ENCODE assay signal across 1 cellular context in genomic region chr20:290081-290831, GRCh38.
TF ChIP-seq lines count a peak whose summit lies in the region.

A gene with protein sequence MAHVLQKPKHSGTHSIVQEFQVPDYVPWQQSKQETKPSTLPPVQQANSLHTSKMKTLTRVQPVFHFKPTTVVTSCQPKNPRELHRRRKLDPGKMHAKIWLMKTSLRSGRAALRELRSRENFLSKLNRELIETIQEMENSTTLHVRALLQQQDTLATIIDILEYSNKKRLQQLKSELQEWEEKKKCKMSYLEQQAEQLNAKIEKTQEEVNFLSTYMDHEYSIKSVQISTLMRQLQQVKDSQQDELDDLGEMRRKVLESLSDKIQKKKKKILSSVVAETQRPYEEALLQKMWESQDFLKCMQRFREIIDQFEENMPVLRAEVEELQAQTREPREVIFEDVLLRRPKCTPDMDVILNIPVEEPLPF (minus strand): TSS chr20:290750. CDS start chr20:290610, 140 bp downstream.

TF ChIP-seq in HepG2, 621 proteins besides CTCF, POLR2A, EP300 and RAD21 (continued from another document and continues in another):
- TF ChIP-seq, protein P1, sequence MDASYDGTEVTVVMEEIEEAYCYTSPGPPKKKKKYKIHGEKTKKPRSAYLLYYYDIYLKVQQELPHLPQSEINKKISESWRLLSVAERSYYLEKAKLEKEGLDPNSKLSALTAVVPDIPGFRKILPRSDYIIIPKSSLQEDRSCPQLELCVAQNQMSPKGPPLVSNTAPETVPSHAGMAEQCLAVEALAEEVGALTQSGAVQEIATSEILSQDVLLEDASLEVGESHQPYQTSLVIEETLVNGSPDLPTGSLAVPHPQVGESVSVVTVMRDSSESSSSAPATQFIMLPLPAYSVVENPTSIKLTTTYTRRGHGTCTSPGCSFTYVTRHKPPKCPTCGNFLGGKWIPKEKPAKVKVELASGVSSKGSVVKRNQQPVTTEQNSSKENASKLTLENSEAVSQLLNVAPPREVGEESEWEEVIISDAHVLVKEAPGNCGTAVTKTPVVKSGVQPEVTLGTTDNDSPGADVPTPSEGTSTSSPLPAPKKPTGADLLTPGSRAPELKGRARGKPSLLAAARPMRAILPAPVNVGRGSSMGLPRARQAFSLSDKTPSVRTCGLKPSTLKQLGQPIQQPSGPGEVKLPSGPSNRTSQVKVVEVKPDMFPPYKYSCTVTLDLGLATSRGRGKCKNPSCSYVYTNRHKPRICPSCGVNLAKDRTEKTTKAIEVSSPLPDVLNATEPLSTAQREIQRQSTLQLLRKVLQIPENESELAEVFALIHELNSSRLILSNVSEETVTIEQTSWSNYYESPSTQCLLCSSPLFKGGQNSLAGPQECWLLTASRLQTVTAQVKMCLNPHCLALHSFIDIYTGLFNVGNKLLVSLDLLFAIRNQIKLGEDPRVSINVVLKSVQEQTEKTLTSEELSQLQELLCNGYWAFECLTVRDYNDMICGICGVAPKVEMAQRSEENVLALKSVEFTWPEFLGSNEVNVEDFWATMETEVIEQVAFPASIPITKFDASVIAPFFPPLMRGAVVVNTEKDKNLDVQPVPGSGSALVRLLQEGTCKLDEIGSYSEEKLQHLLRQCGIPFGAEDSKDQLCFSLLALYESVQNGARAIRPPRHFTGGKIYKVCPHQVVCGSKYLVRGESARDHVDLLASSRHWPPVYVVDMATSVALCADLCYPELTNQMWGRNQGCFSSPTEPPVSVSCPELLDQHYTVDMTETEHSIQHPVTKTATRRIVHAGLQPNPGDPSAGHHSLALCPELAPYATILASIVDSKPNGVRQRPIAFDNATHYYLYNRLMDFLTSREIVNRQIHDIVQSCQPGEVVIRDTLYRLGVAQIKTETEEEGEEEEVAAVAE (CRISPR knock-in tag; IDR thresholded peaks at IDR 0.05; ENCODE audit: borderline replicate concordance) = no peak; the same call in 1 of the 2 replicates
- no peak; the same call in 1 of the 2 replicates for TF ChIP-seq NFKBIZ (CRISPR knock-in tag; IDR thresholded peaks at IDR 0.05)
- TF ChIP-seq SATB2 (CRISPR knock-in tag; IDR thresholded peaks at IDR 0.05) = peak; percentile 19; the same call in 1 of the 2 replicates
- no peak for TF ChIP-seq FOXC1 (CRISPR knock-in tag; IDR thresholded peaks at IDR 0.05; ENCODE audit: borderline replicate concordance)
- TF ChIP-seq RFXANK (CRISPR knock-in tag; IDR thresholded peaks at IDR 0.05) = no peak
- peak; percentile 23; the same call in 1 of the 2 replicates for TF ChIP-seq ZNF674 (CRISPR knock-in tag; IDR thresholded peaks at IDR 0.05; ENCODE audit: low read depth)
- TF ChIP-seq, protein P2, sequence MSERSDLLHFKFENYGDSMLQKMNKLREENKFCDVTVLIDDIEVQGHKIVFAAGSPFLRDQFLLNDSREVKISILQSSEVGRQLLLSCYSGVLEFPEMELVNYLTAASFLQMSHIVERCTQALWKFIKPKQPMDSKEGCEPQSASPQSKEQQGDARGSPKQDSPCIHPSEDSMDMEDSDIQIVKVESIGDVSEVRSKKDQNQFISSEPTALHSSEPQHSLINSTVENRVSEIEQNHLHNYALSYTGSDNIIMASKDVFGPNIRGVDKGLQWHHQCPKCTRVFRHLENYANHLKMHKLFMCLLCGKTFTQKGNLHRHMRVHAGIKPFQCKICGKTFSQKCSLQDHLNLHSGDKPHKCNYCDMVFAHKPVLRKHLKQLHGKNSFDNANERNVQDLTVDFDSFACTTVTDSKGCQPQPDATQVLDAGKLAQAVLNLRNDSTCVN (CRISPR knock-in tag; IDR thresholded peaks at IDR 0.05; ENCODE audit: borderline replicate concordance) = peak; percentile 8; the same call in 1 of the 2 replicates
- no peak for TF ChIP-seq ZNF260 (CRISPR knock-in tag; IDR thresholded peaks at IDR 0.05; ENCODE audit: borderline replicate concordance, low read depth)
- peak; percentile 83 for TF ChIP-seq CHD2 (IDR thresholded peaks at IDR 0.05; ENCODE audit: low read depth, low read length)
- no peak for TF ChIP-seq SKI (IDR thresholded peaks at IDR 0.05; ENCODE audit: partially characterized antibody)
- no peak; the same call in 1 of the 2 replicates for TF ChIP-seq MAF1 (CRISPR knock-in tag; IDR thresholded peaks at IDR 0.05; ENCODE audit: borderline replicate concordance)
- TF ChIP-seq, protein P3, sequence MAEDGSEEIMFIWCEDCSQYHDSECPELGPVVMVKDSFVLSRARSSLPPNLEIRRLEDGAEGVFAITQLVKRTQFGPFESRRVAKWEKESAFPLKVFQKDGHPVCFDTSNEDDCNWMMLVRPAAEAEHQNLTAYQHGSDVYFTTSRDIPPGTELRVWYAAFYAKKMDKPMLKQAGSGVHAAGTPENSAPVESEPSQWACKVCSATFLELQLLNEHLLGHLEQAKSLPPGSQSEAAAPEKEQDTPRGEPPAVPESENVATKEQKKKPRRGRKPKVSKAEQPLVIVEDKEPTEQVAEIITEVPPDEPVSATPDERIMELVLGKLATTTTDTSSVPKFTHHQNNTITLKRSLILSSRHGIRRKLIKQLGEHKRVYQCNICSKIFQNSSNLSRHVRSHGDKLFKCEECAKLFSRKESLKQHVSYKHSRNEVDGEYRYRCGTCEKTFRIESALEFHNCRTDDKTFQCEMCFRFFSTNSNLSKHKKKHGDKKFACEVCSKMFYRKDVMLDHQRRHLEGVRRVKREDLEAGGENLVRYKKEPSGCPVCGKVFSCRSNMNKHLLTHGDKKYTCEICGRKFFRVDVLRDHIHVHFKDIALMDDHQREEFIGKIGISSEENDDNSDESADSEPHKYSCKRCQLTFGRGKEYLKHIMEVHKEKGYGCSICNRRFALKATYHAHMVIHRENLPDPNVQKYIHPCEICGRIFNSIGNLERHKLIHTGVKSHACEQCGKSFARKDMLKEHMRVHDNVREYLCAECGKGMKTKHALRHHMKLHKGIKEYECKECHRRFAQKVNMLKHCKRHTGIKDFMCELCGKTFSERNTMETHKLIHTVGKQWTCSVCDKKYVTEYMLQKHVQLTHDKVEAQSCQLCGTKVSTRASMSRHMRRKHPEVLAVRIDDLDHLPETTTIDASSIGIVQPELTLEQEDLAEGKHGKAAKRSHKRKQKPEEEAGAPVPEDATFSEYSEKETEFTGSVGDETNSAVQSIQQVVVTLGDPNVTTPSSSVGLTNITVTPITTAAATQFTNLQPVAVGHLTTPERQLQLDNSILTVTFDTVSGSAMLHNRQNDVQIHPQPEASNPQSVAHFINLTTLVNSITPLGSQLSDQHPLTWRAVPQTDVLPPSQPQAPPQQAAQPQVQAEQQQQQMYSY (CRISPR knock-in tag; IDR thresholded peaks at IDR 0.05) = peak; percentile 91
- TF ChIP-seq ZNF775 (CRISPR knock-in tag; IDR thresholded peaks at IDR 0.05; ENCODE audit: borderline replicate concordance) = no peak; the same call in 1 of the 2 replicates
- TF ChIP-seq MBNL3 (CRISPR knock-in tag; conservative IDR thresholded peaks at IDR 0.05) = no peak
- no peak for TF ChIP-seq HDAC6 (IDR thresholded peaks at IDR 0.05; ENCODE audit: low read depth, low read length)
- no peak for TF ChIP-seq KDM4B (CRISPR knock-in tag; IDR thresholded peaks at IDR 0.05)
- TF ChIP-seq ZNF414 (CRISPR knock-in tag; IDR thresholded peaks at IDR 0.05) = no peak
- TF ChIP-seq ZNF605 (CRISPR knock-in tag; IDR thresholded peaks at IDR 0.05) = peak; percentile 68; the same call in 1 of the 2 replicates
- peak; percentile 32; the same call in 1 of the 2 replicates for TF ChIP-seq KDM2A (CRISPR knock-in tag; IDR thresholded peaks at IDR 0.05; ENCODE audit: borderline replicate concordance, low read depth)
- TF ChIP-seq GPBP1L1 (CRISPR knock-in tag; IDR thresholded peaks at IDR 0.05) = no peak
- peak; percentile 39; the same call in 1 of the 2 replicates for TF ChIP-seq KMT2B (CRISPR knock-in tag; IDR thresholded peaks at IDR 0.05)
- TF ChIP-seq ZMAT5 (CRISPR knock-in tag; IDR thresholded peaks at IDR 0.05; ENCODE audit: borderline replicate concordance, low read depth) = no peak
- TF ChIP-seq HOXA7 (CRISPR knock-in tag; IDR thresholded peaks at IDR 0.05) = no peak
- TF ChIP-seq, protein P4, sequence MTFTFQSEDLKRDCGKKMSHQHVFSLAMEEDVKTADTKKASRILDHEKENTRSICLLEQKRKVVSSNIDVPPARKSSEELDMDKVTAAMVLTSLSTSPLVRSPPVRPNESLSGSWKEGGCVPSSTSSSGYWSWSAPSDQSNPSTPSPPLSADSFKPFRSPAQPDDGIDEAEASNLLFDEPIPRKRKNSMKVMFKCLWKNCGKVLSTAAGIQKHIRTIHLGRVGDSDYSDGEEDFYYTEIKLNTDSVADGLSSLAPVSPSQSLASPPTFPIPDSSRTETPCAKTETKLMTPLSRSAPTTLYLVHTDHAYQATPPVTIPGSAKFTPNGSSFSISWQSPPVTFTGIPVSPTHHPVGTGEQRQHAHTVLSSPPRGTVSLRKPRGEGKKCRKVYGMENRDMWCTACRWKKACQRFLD (CRISPR knock-in tag; IDR thresholded peaks at IDR 0.05; ENCODE audit: borderline replicate concordance) = no peak
- no peak for TF ChIP-seq ZNF703 (CRISPR knock-in tag; IDR thresholded peaks at IDR 0.05; ENCODE audit: borderline replicate concordance)
- no peak; the same call in 1 of the 2 replicates for TF ChIP-seq ZBTB7A (CRISPR knock-in tag; IDR thresholded peaks at IDR 0.05)
- no peak for TF ChIP-seq ZNF780A (CRISPR knock-in tag; IDR thresholded peaks at IDR 0.05)
- TF ChIP-seq, protein P5, sequence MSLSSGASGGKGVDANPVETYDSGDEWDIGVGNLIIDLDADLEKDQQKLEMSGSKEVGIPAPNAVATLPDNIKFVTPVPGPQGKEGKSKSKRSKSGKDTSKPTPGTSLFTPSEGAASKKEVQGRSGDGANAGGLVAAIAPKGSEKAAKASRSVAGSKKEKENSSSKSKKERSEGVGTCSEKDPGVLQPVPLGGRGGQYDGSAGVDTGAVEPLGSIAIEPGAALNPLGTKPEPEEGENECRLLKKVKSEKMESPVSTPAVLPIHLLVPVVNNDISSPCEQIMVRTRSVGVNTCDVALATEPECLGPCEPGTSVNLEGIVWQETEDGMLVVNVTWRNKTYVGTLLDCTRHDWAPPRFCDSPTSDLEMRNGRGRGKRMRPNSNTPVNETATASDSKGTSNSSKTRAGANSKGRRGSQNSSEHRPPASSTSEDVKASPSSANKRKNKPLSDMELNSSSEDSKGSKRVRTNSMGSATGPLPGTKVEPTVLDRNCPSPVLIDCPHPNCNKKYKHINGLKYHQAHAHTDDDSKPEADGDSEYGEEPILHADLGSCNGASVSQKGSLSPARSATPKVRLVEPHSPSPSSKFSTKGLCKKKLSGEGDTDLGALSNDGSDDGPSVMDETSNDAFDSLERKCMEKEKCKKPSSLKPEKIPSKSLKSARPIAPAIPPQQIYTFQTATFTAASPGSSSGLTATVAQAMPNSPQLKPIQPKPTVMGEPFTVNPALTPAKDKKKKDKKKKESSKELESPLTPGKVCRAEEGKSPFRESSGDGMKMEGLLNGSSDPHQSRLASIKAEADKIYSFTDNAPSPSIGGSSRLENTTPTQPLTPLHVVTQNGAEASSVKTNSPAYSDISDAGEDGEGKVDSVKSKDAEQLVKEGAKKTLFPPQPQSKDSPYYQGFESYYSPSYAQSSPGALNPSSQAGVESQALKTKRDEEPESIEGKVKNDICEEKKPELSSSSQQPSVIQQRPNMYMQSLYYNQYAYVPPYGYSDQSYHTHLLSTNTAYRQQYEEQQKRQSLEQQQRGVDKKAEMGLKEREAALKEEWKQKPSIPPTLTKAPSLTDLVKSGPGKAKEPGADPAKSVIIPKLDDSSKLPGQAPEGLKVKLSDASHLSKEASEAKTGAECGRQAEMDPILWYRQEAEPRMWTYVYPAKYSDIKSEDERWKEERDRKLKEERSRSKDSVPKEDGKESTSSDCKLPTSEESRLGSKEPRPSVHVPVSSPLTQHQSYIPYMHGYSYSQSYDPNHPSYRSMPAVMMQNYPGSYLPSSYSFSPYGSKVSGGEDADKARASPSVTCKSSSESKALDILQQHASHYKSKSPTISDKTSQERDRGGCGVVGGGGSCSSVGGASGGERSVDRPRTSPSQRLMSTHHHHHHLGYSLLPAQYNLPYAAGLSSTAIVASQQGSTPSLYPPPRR (CRISPR knock-in tag; IDR thresholded peaks at IDR 0.05; ENCODE audit: borderline replicate concordance) = no peak
- TF ChIP-seq FOXP1 (IDR thresholded peaks at IDR 0.05) = no peak
- no peak for TF ChIP-seq FOXP1 (CRISPR knock-in tag; IDR thresholded peaks at IDR 0.05)
- TF ChIP-seq TBX2 (CRISPR knock-in tag; IDR thresholded peaks at IDR 0.05; ENCODE audit: borderline replicate concordance) = no peak; the same call in 1 of the 2 replicates
- TF ChIP-seq ZNF670 (CRISPR knock-in tag; IDR thresholded peaks at IDR 0.05; ENCODE audit: borderline replicate concordance) = peak; percentile 53; the same call in 1 of the 2 replicates
- TF ChIP-seq ZNF549 (CRISPR knock-in tag; IDR thresholded peaks at IDR 0.05) = no peak
- TF ChIP-seq, protein P6, sequence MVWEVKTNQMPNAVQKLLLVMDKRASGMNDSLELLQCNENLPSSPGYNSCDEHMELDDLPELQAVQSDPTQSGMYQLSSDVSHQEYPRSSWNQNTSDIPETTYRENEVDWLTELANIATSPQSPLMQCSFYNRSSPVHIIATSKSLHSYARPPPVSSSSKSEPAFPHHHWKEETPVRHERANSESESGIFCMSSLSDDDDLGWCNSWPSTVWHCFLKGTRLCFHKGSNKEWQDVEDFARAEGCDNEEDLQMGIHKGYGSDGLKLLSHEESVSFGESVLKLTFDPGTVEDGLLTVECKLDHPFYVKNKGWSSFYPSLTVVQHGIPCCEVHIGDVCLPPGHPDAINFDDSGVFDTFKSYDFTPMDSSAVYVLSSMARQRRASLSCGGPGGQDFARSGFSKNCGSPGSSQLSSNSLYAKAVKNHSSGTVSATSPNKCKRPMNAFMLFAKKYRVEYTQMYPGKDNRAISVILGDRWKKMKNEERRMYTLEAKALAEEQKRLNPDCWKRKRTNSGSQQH (CRISPR knock-in tag; IDR thresholded peaks at IDR 0.05; ENCODE audit: low read depth) = peak; percentile 16; the same call in 1 of the 2 replicates
- no peak for TF ChIP-seq SMC3 (IDR thresholded peaks at IDR 0.05; ENCODE audit: low read length)
- TF ChIP-seq CCAR2 (optimal IDR thresholded peaks at IDR 0.05; ENCODE audit: low read depth, low read length) = peak; percentile 76
- TF ChIP-seq RBM39 (IDR thresholded peaks at IDR 0.05; ENCODE audit: low read depth, low read length, poor library complexity, severe bottlenecking) = peak; percentile 87
- TF ChIP-seq ZKSCAN1 (IDR thresholded peaks at IDR 0.05; ENCODE audit: low read length) = no peak
- TF ChIP-seq ZFP62 (CRISPR knock-in tag; IDR thresholded peaks at IDR 0.05) = no peak
